7 cellular contexts compared by ENCODE assay signal in genomic region chr11:94680426-94680825, GRCh38.
"Had no signal": no experiment of that assay in that cellular context is flagged by ENCODE, and none has a peak within 500 bp of the region (broad histone marks: within the 10 kb centered on the region; RNA-seq: fewer than 3 reads in every experiment).

No MANE protein-coding gene starts in this region.

- H3K4me3 ChIP-seq: GM12878 had no signal

- FAIRE-seq: G401.6, GM12878, GM12891, GM12892, GM18507 had no signal

- DNase-seq: GDM1, GF-D8 had no signal

- ATAC-seq: GM12878 had no signal
